18 cellular contexts compared by ENCODE assay signal in genomic region chr18:11976463-11976862, GRCh38. TPM values are rescaled to one million over a fixed set of nuclear protein-coding genes. Genes with fewer than 3 reads are reported as not detected.
DNase-seq lines count a peak whose midpoint lies in the region; ATAC-seq and TF ChIP-seq lines count a peak whose summit lies in the region.
"Had no signal": no experiment of that assay in that cellular context is flagged by ENCODE, and none has a peak within 500 bp of the region (broad histone marks: within the 10 kb centered on the region; RNA-seq: fewer than 3 reads in every experiment).

No MANE protein-coding gene starts in this region.

- ATAC-seq in HG03571 (IDR thresholded peaks at IDR 0.05; ENCODE audit: unreplicated experiment) (no peak), HG03520 (IDR thresholded peaks at IDR 0.05; ENCODE audit: unreplicated experiment) (no peak)
- ATAC-seq: Right ventricle myocardium inferior had no signal

- H2AFZ ChIP-seq in GM23248 (no peak overlapping the region), osteoblast (ENCODE audit: low read length) (peak overlapping the region; percentile 32)

- H3K9me3 Mint-ChIP-seq in glutamatergic neuron (ENCODE audit: unreplicated experiment), result peaks cover 9% of the 10 kb centered on the region

- no peaks in the 10 kb centered on the region for H3K36me3 ChIP-seq in GM23248 (ENCODE audit: low read depth)
- H3K36me3 ChIP-seq in osteoblast (ENCODE audit: insufficient read depth, low read length), result no peaks in the 10 kb centered on the region
- H3K36me3 ChIP-seq: BLaER1, MG63 had no signal

- H3K9ac ChIP-seq in GM23248, result peak overlapping the region; percentile 30; the same call in 1 of the 2 replicates
- H3K9ac ChIP-seq: BLaER1 had no signal

- H3K4me2 ChIP-seq in GM23248 (ENCODE audit: unreplicated experiment) (no peak overlapping the region), osteoblast (ENCODE audit: insufficient read depth, low read length) (no peak overlapping the region)
- H3K4me2 ChIP-seq: BLaER1 had no signal

- H3K27ac Mint-ChIP-seq in glutamatergic neuron (ENCODE audit: unreplicated experiment), result peak overlapping the region; percentile 80

- no peaks in the 10 kb centered on the region for H3K27me3 ChIP-seq in GM23248 (replicated peaks; ENCODE audit: insufficient read depth)
- no peaks in the 10 kb centered on the region for H3K27me3 ChIP-seq in osteoblast (ENCODE audit: insufficient read depth, low read length)
- H3K27me3 ChIP-seq: BLaER1, MG63 had no signal

- H3K4me3 ChIP-seq in GM23248, result no peak overlapping the region
- H3K4me3 ChIP-seq in osteoblast (ENCODE audit: insufficient read depth, low read length), result no peak overlapping the region
- H3K4me3 ChIP-seq: BLaER1, MG63 had no signal

- POLR2A ChIA-PET in RWPE1 (lab: Yijun Ruan, JAX; ENCODE audit: low non-redundant PET), result no interaction called here

- H3K36me3 Mint-ChIP-seq in glutamatergic neuron (ENCODE audit: unreplicated experiment), result peaks cover 3% of the 10 kb centered on the region

- no peaks in the 10 kb centered on the region for H3K79me2 ChIP-seq in GM23248 (ENCODE audit: insufficient read depth)
- H3K79me2 ChIP-seq in osteoblast (ENCODE audit: insufficient read depth, low read length), result no peaks in the 10 kb centered on the region

- in situ Hi-C loops in GM23248 (cut with MboI), result no loop called here

- CTCF ChIA-PET in RWPE1 (lab: Yijun Ruan, JAX), result interaction anchor here (0.9 kb wide), 1 partner anchor 37 kb away, joined by 4 read pairs; no protein-coding TSS in a partner anchor

- H4K20me1 ChIP-seq in GM23248 (ENCODE audit: insufficient read depth), result no peaks in the 10 kb centered on the region
- no peaks in the 10 kb centered on the region for H4K20me1 ChIP-seq in osteoblast (ENCODE audit: insufficient read depth, low read length)
- H4K20me1 ChIP-seq: BLaER1 had no signal

- H3K9me3 ChIP-seq in GM23248 (ENCODE audit: low read depth) (no peaks in the 10 kb centered on the region), osteoblast (ENCODE audit: low read depth, low read length) (no peaks in the 10 kb centered on the region)
- H3K9me3 ChIP-seq: BLaER1, MG63 had no signal

- peaks cover 5% of the 10 kb centered on the region for H3F3A ChIP-seq in GM23248 (ENCODE audit: insufficient read depth)

- H3K4me1 ChIP-seq in GM23248 (ENCODE audit: insufficient read depth) (peaks cover 4% of the 10 kb centered on the region; the same call in 1 of the 2 replicates), osteoblast (ENCODE audit: insufficient read depth, low read length) (peaks cover 6% of the 10 kb centered on the region)

- no peak for DNase-seq in GM23248
- no peak for DNase-seq in RWPE1 (ENCODE audit: low spot score)
- no peak for DNase-seq in glutamatergic neuron
- no peak for DNase-seq in osteoblast (ENCODE audit: insufficient read length, low spot score, missing footprints)
- no peak for DNase-seq in NCI-H2171 treated with DMSO at 0.1 percent for 48 hours (lab: John Stamatoyannopoulos, UW)
- no peak for DNase-seq in NOMO-1 (lab: John Stamatoyannopoulos, UW; ENCODE audit: unreplicated experiment in 2 of 2)
- DNase-seq: H7, KG1, NCI-H1092 treated with DMSO at 0.1 percent for 48 hours, NCI-H1694, NCI-H2107, NCI-H345, NCI-H69 had no signal

- H3K27ac ChIP-seq in GM23248, result peak overlapping the region; percentile 72
- peak overlapping the region; percentile 47 for H3K27ac ChIP-seq in RWPE1
- H3K27ac ChIP-seq in osteoblast (ENCODE audit: low read depth, low read length), result peak overlapping the region; percentile 63
- H3K27ac ChIP-seq: BLaER1 had no signal

- peaks cover 7% of the 10 kb centered on the region for H3K27me3 Mint-ChIP-seq in glutamatergic neuron (ENCODE audit: unreplicated experiment)

- no peak for TF ChIP-seq CTCF in RWPE1 (conservative IDR thresholded peaks at IDR 0.05; ENCODE audit: low read depth)
- TF ChIP-seq CTCF in glutamatergic neuron (IDR thresholded peaks at IDR 0.05; ENCODE audit: partially characterized antibody, unreplicated experiment), result no peak
- TF ChIP-seq CTCF in osteoblast (IDR thresholded peaks at IDR 0.05; ENCODE audit: extremely low read depth, low read depth, low read length), result no peak

- H3K4me3 Mint-ChIP-seq in glutamatergic neuron (ENCODE audit: unreplicated experiment), result no peak overlapping the region

- no peaks in the 10 kb centered on the region for H3K9me2 ChIP-seq in GM23248 (ENCODE audit: insufficient read depth)

- H3K4me1 Mint-ChIP-seq in glutamatergic neuron (ENCODE audit: low read depth, unreplicated experiment), result peaks cover 10% of the 10 kb centered on the region

- WGBS in GM23248 (ENCODE audit: low coverage in 1 of 2, low lambda C conversion rate in 2 of 2, missing lambda C conversion rate in 2 of 2), 2 experiments, result 86 to 90% methylated on average over 5 of the region's 5 CpGs

RNA-seq across cellular contexts. Expression of gene IMPA2, which starts 4.8 kb away (rescaled TPM):
- 11.1 and 13.0 TPM in 2 replicates for total RNA-seq in GM23248 (2014; rRNA removed; shearing (Covaris generic))
- 8.0 and 8.1 TPM in 2 replicates for polyA plus RNA-seq in GM23248 (2016; fragmentation: Nextera tagmentation; extraction: Ambion mirVana)
- total RNA-seq in glutamatergic neuron (ENCODE audit: unreplicated experiment) (103 TPM), osteoblast (11.2 and 14.4 TPM in 2 replicates)
